23 cellular contexts compared by ENCODE assay signal in the genomic region with DNA sequence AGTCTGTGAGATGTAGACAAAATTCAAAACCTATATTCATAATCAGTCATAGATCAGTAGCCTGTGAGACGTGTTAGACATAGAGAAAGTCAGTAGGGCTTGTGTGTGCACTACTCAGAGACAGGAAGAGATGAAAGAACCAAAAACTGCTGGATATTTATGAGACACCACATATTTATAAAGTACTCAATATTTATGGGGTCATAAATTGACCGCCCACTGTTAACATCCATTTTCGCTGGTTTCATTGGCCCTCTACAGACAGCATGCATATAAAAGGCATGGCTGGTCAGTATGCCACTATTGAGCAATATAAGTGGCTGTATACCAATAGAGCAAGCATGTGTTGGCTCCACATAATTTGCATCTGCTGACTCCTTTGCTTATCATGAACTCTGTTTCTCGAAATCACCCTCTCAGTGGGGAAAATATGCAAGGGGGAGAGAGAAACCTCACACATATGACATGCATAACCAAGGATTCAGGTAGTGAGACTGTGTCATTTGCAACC.
DNase-seq lines count a peak whose midpoint lies in the region; ATAC-seq and TF ChIP-seq lines count a peak whose summit lies in the region.
"Had no signal": no experiment of that assay in that cellular context is flagged by ENCODE, and none has a peak within 500 bp of the region (broad histone marks: within the 10 kb centered on the region; RNA-seq: fewer than 3 reads in every experiment).

No MANE protein-coding gene starts in this region.

- no peaks in the 10 kb centered on the region for H4K20me1 ChIP-seq in Karpas-422 (ENCODE audit: insufficient read depth, low read depth, low read length)

- no peak overlapping the region for H3K9ac ChIP-seq in Karpas-422 (ENCODE audit: low read length)

- H3K36me3 Mint-ChIP-seq in activated T-cell treated with anti-CD3 and anti-CD28 coated beads, Interleukin-2, amount 50 U/mL, for 72 hours (ENCODE audit: insufficient read depth in 2 of 2), result peaks cover 4 to 9% of the 10 kb centered on the region in 2 donors
- no peaks in the 10 kb centered on the region for H3K36me3 Mint-ChIP-seq in activated T-cell treated with anti-CD3 and anti-CD28 coated beads, Interleukin-2, amount 50 U/mL, for 4 hours (ENCODE audit: insufficient read depth)
- H3K36me3 Mint-ChIP-seq in HFFc6 (ENCODE audit: low read depth), result no peaks in the 10 kb centered on the region
- peaks cover 1% of the 10 kb centered on the region for H3K36me3 Mint-ChIP-seq in progenitor cell of endocrine pancreas (ENCODE audit: insufficient read depth)

- peak overlapping the region; percentile 6 for H3K27ac Mint-ChIP-seq in activated T-cell treated with anti-CD3 and anti-CD28 coated beads, Interleukin-2, amount 50 U/mL, for 72 hours
- H3K27ac Mint-ChIP-seq in HFFc6, result peak overlapping the region; percentile 20; the same call in 1 of the 2 replicates
- no peak overlapping the region for H3K27ac Mint-ChIP-seq in progenitor cell of endocrine pancreas

- DNase-seq in activated T-cell treated with anti-CD3 and anti-CD28 coated beads, Interleukin-2, amount 50 U/mL, for 72 hours, result no peak
- no peak for DNase-seq in activated T-cell treated with anti-CD3 and anti-CD28 coated beads, Interleukin-2, amount 50 U/mL, for 4 hours
- DNase-seq in HFFc6 (no peak), amniotic epithelial cell (ENCODE audit: low read depth) (peak; percentile 40), progenitor cell of endocrine pancreas (ENCODE audit: low spot score, unreplicated experiment) (no peak), Karpas-422 (no peak), hippocampal formation (lab: John Stamatoyannopoulos, UW) (no peak), ascending aorta (ENCODE audit: low spot score in 2 of 2) (no peak)
- DNase-seq: body of pancreas; colonic mucosa; COR-L47; H7; kidney glomerular epithelial cell; mesenchymal stem cell; NCI-H1105; NCI-H510A; retina; SHP77; stimulated activated CD4-positive, alpha-beta T cell treated with anti-CD3 and anti-CD28 coated beads, Interleukin-15, amount 100 ng/mL, for 24 hours; stimulated activated naive CD4-positive, alpha-beta T cell; T-helper 1 cell had no signal

- no peak overlapping the region for H2AFZ ChIP-seq in Karpas-422 (ENCODE audit: low read length)

- no peaks in the 10 kb centered on the region for H3K9me2 ChIP-seq in Karpas-422 (replicated peaks; ENCODE audit: insufficient read depth, low read length)

- no peaks in the 10 kb centered on the region for H3K27me3 Mint-ChIP-seq in activated T-cell treated with anti-CD3 and anti-CD28 coated beads, Interleukin-2, amount 50 U/mL, for 72 hours (ENCODE audit: low read depth)
- no peaks in the 10 kb centered on the region for H3K27me3 Mint-ChIP-seq in activated T-cell treated with anti-CD3 and anti-CD28 coated beads, Interleukin-2, amount 50 U/mL, for 4 hours (ENCODE audit: low read depth)
- peaks cover 7% of the 10 kb centered on the region for H3K27me3 Mint-ChIP-seq in HFFc6 (ENCODE audit: insufficient read depth)
- no peaks in the 10 kb centered on the region for H3K27me3 Mint-ChIP-seq in progenitor cell of endocrine pancreas

- H3K4me3 ChIP-seq in Karpas-422 (ENCODE audit: low read length) (no peak overlapping the region), ascending aorta (no peak overlapping the region)
- H3K4me3 ChIP-seq: body of pancreas, colonic mucosa had no signal

- ATAC-seq in activated T-cell treated with anti-CD3 and anti-CD28 coated beads, Interleukin-2, amount 50 U/mL, for 72 hours (replicated peaks in 1 of 2), result no peak
- ATAC-seq in activated T-cell treated with anti-CD3 and anti-CD28 coated beads, Interleukin-2, amount 50 U/mL, for 4 hours, result no peak
- ATAC-seq: body of pancreas had no signal

- TF ChIP-seq CTCF in HFFc6 (IDR thresholded peaks at IDR 0.05), result no peak
- no peak for TF ChIP-seq CTCF in progenitor cell of endocrine pancreas (IDR thresholded peaks at IDR 0.05; ENCODE audit: unreplicated experiment)
- no peak for TF ChIP-seq CTCF in ascending aorta (IDR thresholded peaks at IDR 0.05)

- H3K79me2 ChIP-seq in Karpas-422 (ENCODE audit: low read length), result no peaks in the 10 kb centered on the region

- H3K36me3 ChIP-seq in Karpas-422 (ENCODE audit: insufficient read depth, low read length) (no peaks in the 10 kb centered on the region), ascending aorta (no peaks in the 10 kb centered on the region)
- H3K36me3 ChIP-seq: colonic mucosa had no signal

- no peaks in the 10 kb centered on the region for H3K9me3 Mint-ChIP-seq in activated T-cell treated with anti-CD3 and anti-CD28 coated beads, Interleukin-2, amount 50 U/mL, for 72 hours
- H3K9me3 Mint-ChIP-seq in activated T-cell treated with anti-CD3 and anti-CD28 coated beads, Interleukin-2, amount 50 U/mL, for 4 hours, result no peaks in the 10 kb centered on the region
- no peaks in the 10 kb centered on the region for H3K9me3 Mint-ChIP-seq in HFFc6
- no peaks in the 10 kb centered on the region for H3K9me3 Mint-ChIP-seq in progenitor cell of endocrine pancreas (ENCODE audit: low read depth)

- peaks cover 69% of the 10 kb centered on the region for H3K4me1 Mint-ChIP-seq in activated T-cell treated with anti-CD3 and anti-CD28 coated beads, Interleukin-2, amount 50 U/mL, for 72 hours (ENCODE audit: low read depth)
- peaks cover 32% of the 10 kb centered on the region for H3K4me1 Mint-ChIP-seq in activated T-cell treated with anti-CD3 and anti-CD28 coated beads, Interleukin-2, amount 50 U/mL, for 4 hours (ENCODE audit: low read depth)
- H3K4me1 Mint-ChIP-seq in HFFc6 (ENCODE audit: low read depth) (peaks cover 38% of the 10 kb centered on the region), progenitor cell of endocrine pancreas (ENCODE audit: low read depth) (peaks cover 47% of the 10 kb centered on the region)

- no peaks in the 10 kb centered on the region for H3K27me3 ChIP-seq in Karpas-422 (ENCODE audit: low read length)
- peaks cover 5% of the 10 kb centered on the region for H3K27me3 ChIP-seq in ascending aorta
- H3K27me3 ChIP-seq: colonic mucosa, neutrophil had no signal

- H3K4me2 ChIP-seq in Karpas-422 (ENCODE audit: low read depth, low read length, poor library complexity, severe bottlenecking), result no peak overlapping the region

- H3K27ac ChIP-seq in Karpas-422 (ENCODE audit: low read length), result no peak overlapping the region
- no peak overlapping the region for H3K27ac ChIP-seq in ascending aorta
- H3K27ac ChIP-seq: body of pancreas, colonic mucosa, neutrophil, VCaP had no signal

- H3K4me1 ChIP-seq in Karpas-422 (ENCODE audit: low read length) (peaks cover 9% of the 10 kb centered on the region), ascending aorta (peaks cover 0 to 10% of the 10 kb centered on the region in 2 donors)
- H3K4me1 ChIP-seq: colonic mucosa had no signal

- H3K9me3 ChIP-seq in Karpas-422 (ENCODE audit: low read length) (no peaks in the 10 kb centered on the region), ascending aorta (no peaks in the 10 kb centered on the region)
- H3K9me3 ChIP-seq: body of pancreas, colonic mucosa, neutrophil had no signal

- peak overlapping the region; percentile 39 to 81 for H3K4me3 Mint-ChIP-seq in activated T-cell treated with anti-CD3 and anti-CD28 coated beads, Interleukin-2, amount 50 U/mL, for 72 hours
- H3K4me3 Mint-ChIP-seq in activated T-cell treated with anti-CD3 and anti-CD28 coated beads, Interleukin-2, amount 50 U/mL, for 4 hours, result no peak overlapping the region
- H3K4me3 Mint-ChIP-seq in HFFc6 (no peak overlapping the region), progenitor cell of endocrine pancreas (ENCODE audit: low read depth) (peak overlapping the region; percentile 43)

- intact Hi-C loops in ascending aorta (cut with DNase I), result no loop called here

Comparison
In these comparisons a context has a peak if more than half of its experiments do, and no peak if none do; other contexts are left out.
1. H3K4me3 Mint-ChIP-seq: peak in activated T-cell treated with anti-CD3 and anti-CD28 coated beads, Interleukin-2, amount 50 U/mL, for 72 hours (2 of 2) and progenitor cell of endocrine pancreas (single experiment); none in activated T-cell treated with anti-CD3 and anti-CD28 coated beads, Interleukin-2, amount 50 U/mL, for 4 hours (single experiment) and HFFc6 (single experiment).